In genomic region chr16:47574091-47575054, GRCh38 we compare ENCODE assay signal across 1 cellular context.
TF ChIP-seq lines count a peak whose summit lies in the region.

No MANE protein-coding gene starts in this region.

TF ChIP-seq in GM23338, 12 proteins besides CTCF, POLR2A, EP300 and RAD21 (continued from another document):
- TF ChIP-seq, protein P1, sequence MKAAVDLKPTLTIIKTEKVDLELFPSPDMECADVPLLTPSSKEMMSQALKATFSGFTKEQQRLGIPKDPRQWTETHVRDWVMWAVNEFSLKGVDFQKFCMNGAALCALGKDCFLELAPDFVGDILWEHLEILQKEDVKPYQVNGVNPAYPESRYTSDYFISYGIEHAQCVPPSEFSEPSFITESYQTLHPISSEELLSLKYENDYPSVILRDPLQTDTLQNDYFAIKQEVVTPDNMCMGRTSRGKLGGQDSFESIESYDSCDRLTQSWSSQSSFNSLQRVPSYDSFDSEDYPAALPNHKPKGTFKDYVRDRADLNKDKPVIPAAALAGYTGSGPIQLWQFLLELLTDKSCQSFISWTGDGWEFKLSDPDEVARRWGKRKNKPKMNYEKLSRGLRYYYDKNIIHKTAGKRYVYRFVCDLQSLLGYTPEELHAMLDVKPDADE (IDR thresholded peaks at IDR 0.05), result no peak
- TF ChIP-seq JUNB (IDR thresholded peaks at IDR 0.05; ENCODE audit: unreplicated experiment), result no peak
- no peak for TF ChIP-seq ZNF331 (CRISPR knock-in tag; IDR thresholded peaks at IDR 0.05; ENCODE audit: low read depth)
- no peak for TF ChIP-seq STAT1 (IDR thresholded peaks at IDR 0.05; ENCODE audit: unreplicated experiment)
- TF ChIP-seq POLR2AphosphoS5 (IDR thresholded peaks at IDR 0.05; ENCODE audit: low read depth), result no peak
- no peak for TF ChIP-seq ZNF114 (CRISPR knock-in tag; IDR thresholded peaks at IDR 0.05)
- no peak for TF ChIP-seq NANOG (IDR thresholded peaks at IDR 0.05; ENCODE audit: borderline replicate concordance)
- no peak for TF ChIP-seq REST (IDR thresholded peaks at IDR 0.05; ENCODE audit: unreplicated experiment)
- no peak for TF ChIP-seq CREB1 (CRISPR knock-in tag; IDR thresholded peaks at IDR 0.05; ENCODE audit: low read depth)
- TF ChIP-seq EZH2phosphoT487 (IDR thresholded peaks at IDR 0.05; ENCODE audit: unreplicated experiment), result no peak
